ENCODE assay signal across 1 cellular context in genomic region chr4:53365121-53365485, GRCh38.
TF ChIP-seq lines count a peak whose summit lies in the region.

No MANE protein-coding gene starts in this region.

TF ChIP-seq in HepG2, 621 proteins besides CTCF, POLR2A, EP300 and RAD21 (continued from another document):
- TF ChIP-seq TIGD3 (CRISPR knock-in tag; IDR thresholded peaks at IDR 0.05; ENCODE audit: borderline replicate concordance) (no peak), USF2 (IDR thresholded peaks at IDR 0.05; ENCODE audit: low read depth, low read length) (no peak), USF2 (CRISPR knock-in tag; IDR thresholded peaks at IDR 0.05; ENCODE audit: borderline replicate concordance) (no peak), KLF6 (CRISPR knock-in tag; IDR thresholded peaks at IDR 0.05) (no peak), NFKBIZ (CRISPR knock-in tag; IDR thresholded peaks at IDR 0.05) (no peak), ZNF781 (CRISPR knock-in tag; IDR thresholded peaks at IDR 0.05; ENCODE audit: borderline replicate concordance, not compliant biosample characterization) (no peak), ESRRA (CRISPR knock-in tag; IDR thresholded peaks at IDR 0.05; ENCODE audit: low read depth) (no peak), KMT2A (CRISPR knock-in tag; IDR thresholded peaks at IDR 0.05) (no peak), ZNF782 (CRISPR knock-in tag; IDR thresholded peaks at IDR 0.05; ENCODE audit: borderline replicate concordance) (no peak), ZNF564 (CRISPR knock-in tag; IDR thresholded peaks at IDR 0.05) (no peak), ZNF563 (CRISPR knock-in tag; IDR thresholded peaks at IDR 0.05) (no peak), ZNF768 (CRISPR knock-in tag; IDR thresholded peaks at IDR 0.05) (no peak), HOXA9 (CRISPR knock-in tag; IDR thresholded peaks at IDR 0.05; ENCODE audit: borderline replicate concordance) (no peak), ZNF580 (CRISPR knock-in tag; IDR thresholded peaks at IDR 0.05; ENCODE audit: borderline replicate concordance, low read depth) (0 out of 2 replicates have a peak, but pooled peaks have one; percentile 8), GABPA (IDR thresholded peaks at IDR 0.05; ENCODE audit: low read depth, low read length) (0 out of 2 replicates have a peak, but pooled peaks have one; percentile 19), GABPA (CRISPR knock-in tag; IDR thresholded peaks at IDR 0.05; ENCODE audit: low read depth) (peak; percentile 46; the same call in 1 of the 2 replicates), ZNF225 (CRISPR knock-in tag; IDR thresholded peaks at IDR 0.05) (no peak)
- TF ChIP-seq, protein P1, sequence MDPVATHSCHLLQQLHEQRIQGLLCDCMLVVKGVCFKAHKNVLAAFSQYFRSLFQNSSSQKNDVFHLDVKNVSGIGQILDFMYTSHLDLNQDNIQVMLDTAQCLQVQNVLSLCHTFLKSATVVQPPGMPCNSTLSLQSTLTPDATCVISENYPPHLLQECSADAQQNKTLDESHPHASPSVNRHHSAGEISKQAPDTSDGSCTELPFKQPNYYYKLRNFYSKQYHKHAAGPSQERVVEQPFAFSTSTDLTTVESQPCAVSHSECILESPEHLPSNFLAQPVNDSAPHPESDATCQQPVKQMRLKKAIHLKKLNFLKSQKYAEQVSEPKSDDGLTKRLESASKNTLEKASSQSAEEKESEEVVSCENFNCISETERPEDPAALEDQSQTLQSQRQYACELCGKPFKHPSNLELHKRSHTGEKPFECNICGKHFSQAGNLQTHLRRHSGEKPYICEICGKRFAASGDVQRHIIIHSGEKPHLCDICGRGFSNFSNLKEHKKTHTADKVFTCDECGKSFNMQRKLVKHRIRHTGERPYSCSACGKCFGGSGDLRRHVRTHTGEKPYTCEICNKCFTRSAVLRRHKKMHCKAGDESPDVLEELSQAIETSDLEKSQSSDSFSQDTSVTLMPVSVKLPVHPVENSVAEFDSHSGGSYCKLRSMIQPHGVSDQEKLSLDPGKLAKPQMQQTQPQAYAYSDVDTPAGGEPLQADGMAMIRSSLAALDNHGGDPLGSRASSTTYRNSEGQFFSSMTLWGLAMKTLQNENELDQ (CRISPR knock-in tag; IDR thresholded peaks at IDR 0.05; ENCODE audit: borderline replicate concordance) = no peak
- TF ChIP-seq, protein P2, sequence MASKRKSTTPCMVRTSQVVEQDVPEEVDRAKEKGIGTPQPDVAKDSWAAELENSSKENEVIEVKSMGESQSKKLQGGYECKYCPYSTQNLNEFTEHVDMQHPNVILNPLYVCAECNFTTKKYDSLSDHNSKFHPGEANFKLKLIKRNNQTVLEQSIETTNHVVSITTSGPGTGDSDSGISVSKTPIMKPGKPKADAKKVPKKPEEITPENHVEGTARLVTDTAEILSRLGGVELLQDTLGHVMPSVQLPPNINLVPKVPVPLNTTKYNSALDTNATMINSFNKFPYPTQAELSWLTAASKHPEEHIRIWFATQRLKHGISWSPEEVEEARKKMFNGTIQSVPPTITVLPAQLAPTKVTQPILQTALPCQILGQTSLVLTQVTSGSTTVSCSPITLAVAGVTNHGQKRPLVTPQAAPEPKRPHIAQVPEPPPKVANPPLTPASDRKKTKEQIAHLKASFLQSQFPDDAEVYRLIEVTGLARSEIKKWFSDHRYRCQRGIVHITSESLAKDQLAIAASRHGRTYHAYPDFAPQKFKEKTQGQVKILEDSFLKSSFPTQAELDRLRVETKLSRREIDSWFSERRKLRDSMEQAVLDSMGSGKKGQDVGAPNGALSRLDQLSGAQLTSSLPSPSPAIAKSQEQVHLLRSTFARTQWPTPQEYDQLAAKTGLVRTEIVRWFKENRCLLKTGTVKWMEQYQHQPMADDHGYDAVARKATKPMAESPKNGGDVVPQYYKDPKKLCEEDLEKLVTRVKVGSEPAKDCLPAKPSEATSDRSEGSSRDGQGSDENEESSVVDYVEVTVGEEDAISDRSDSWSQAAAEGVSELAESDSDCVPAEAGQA (IDR thresholded peaks at IDR 0.05; ENCODE audit: low read depth) = no peak
- TF ChIP-seq, protein P2 (CRISPR knock-in tag; IDR thresholded peaks at IDR 0.05; ENCODE audit: borderline replicate concordance) = no peak
